Comparison of ENCODE assay signal across 1 cellular context in genomic region chr3:17742092-17742836, GRCh38.
TF ChIP-seq lines count a peak whose summit lies in the region.

Gene TBC1D5, minus strand, starts transcription at chr3:17742631. Its CDS starts 234,061 bp downstream, at chr3:17508570.

TF ChIP-seq in HepG2, 621 proteins besides CTCF, POLR2A, EP300 and RAD21 (continued from another document and continues in another):
- peak; percentile 95; the same call in 1 of the 2 replicates for TF ChIP-seq ZFP91 (CRISPR knock-in tag; IDR thresholded peaks at IDR 0.05; ENCODE audit: borderline replicate concordance)
- no peak for TF ChIP-seq GPBP1L1 (CRISPR knock-in tag; IDR thresholded peaks at IDR 0.05)
- peak; percentile 78; the same call in 1 of the 2 replicates for TF ChIP-seq ZNF431 (CRISPR knock-in tag; IDR thresholded peaks at IDR 0.05; ENCODE audit: borderline replicate concordance, low read depth)
- peak; percentile 63; the same call in 1 of the 2 replicates for TF ChIP-seq SIN3A (IDR thresholded peaks at IDR 0.05; ENCODE audit: borderline replicate concordance, low read depth, low read length)
- peak; percentile 74; the same call in 1 of the 2 replicates for TF ChIP-seq ZNF296 (CRISPR knock-in tag; conservative IDR thresholded peaks at IDR 0.05)
- TF ChIP-seq HOXD1 (CRISPR knock-in tag; IDR thresholded peaks at IDR 0.05): 0 out of 2 replicates have a peak, but pooled peaks have one; percentile 35
- peak; percentile 71; the same call in 1 of the 2 replicates for TF ChIP-seq SPEN (CRISPR knock-in tag; IDR thresholded peaks at IDR 0.05; ENCODE audit: low read depth)
- 0 out of 2 replicates have a peak, but pooled peaks have one; percentile 57 for TF ChIP-seq ZNF235 (CRISPR knock-in tag; IDR thresholded peaks at IDR 0.05; ENCODE audit: borderline replicate concordance)
- peak; percentile 42 for TF ChIP-seq SAP130 (CRISPR knock-in tag; IDR thresholded peaks at IDR 0.05; ENCODE audit: low read depth)
- no peak for TF ChIP-seq IKZF4 (CRISPR knock-in tag; IDR thresholded peaks at IDR 0.05; ENCODE audit: borderline replicate concordance, low read depth, not compliant biosample characterization)
- peak; percentile 100 for TF ChIP-seq HINFP (CRISPR knock-in tag; IDR thresholded peaks at IDR 0.05; ENCODE audit: low read depth)
- 0 out of 2 replicates have a peak, but pooled peaks have one; percentile 36 for TF ChIP-seq BRD4 (CRISPR knock-in tag; IDR thresholded peaks at IDR 0.05)
- peak; percentile 19; the same call in 1 of the 2 replicates for TF ChIP-seq RXRA (CRISPR knock-in tag; IDR thresholded peaks at IDR 0.05)
- TF ChIP-seq MNT (IDR thresholded peaks at IDR 0.05): peak; percentile 22; the same call in 1 of the 2 replicates
- peak; percentile 68 for TF ChIP-seq HIVEP1 (CRISPR knock-in tag; IDR thresholded peaks at IDR 0.05)
- TF ChIP-seq ZNF382 (CRISPR knock-in tag; IDR thresholded peaks at IDR 0.05; ENCODE audit: borderline replicate concordance): no peak
- peak; percentile 86; the same call in 1 of the 2 replicates for TF ChIP-seq HES4 (CRISPR knock-in tag; IDR thresholded peaks at IDR 0.05; ENCODE audit: borderline replicate concordance)
- no peak; the same call in 1 of the 2 replicates for TF ChIP-seq ZNF567 (CRISPR knock-in tag; IDR thresholded peaks at IDR 0.05; ENCODE audit: borderline replicate concordance)
- TF ChIP-seq YEATS4 (CRISPR knock-in tag; IDR thresholded peaks at IDR 0.05; ENCODE audit: borderline replicate concordance): peak; percentile 86
- peak; percentile 15; the same call in 1 of the 2 replicates for TF ChIP-seq KDM2A (CRISPR knock-in tag; IDR thresholded peaks at IDR 0.05; ENCODE audit: borderline replicate concordance, low read depth)
- peak; percentile 67; the same call in 1 of the 2 replicates for TF ChIP-seq ZNF333 (CRISPR knock-in tag; IDR thresholded peaks at IDR 0.05; ENCODE audit: borderline replicate concordance)
- no peak for TF ChIP-seq NONO (IDR thresholded peaks at IDR 0.05)
- peak; percentile 83 for TF ChIP-seq NONO (CRISPR knock-in tag; conservative IDR thresholded peaks at IDR 0.05)
- peak; percentile 95 for TF ChIP-seq ZNF687 (CRISPR knock-in tag; IDR thresholded peaks at IDR 0.05)
- peak; percentile 70; the same call in 1 of the 2 replicates for TF ChIP-seq RAD51 (IDR thresholded peaks at IDR 0.05; ENCODE audit: borderline replicate concordance)
- TF ChIP-seq ZNF616 (CRISPR knock-in tag; IDR thresholded peaks at IDR 0.05; ENCODE audit: low read depth): peak; percentile 78
- peak; percentile 87 for TF ChIP-seq TBX2 (CRISPR knock-in tag; IDR thresholded peaks at IDR 0.05; ENCODE audit: borderline replicate concordance)
- TF ChIP-seq SNAI1 (CRISPR knock-in tag; IDR thresholded peaks at IDR 0.05; ENCODE audit: borderline replicate concordance): no peak
- TF ChIP-seq DMAP1 (CRISPR knock-in tag; IDR thresholded peaks at IDR 0.05): peak; percentile 74; the same call in 1 of the 2 replicates
- TF ChIP-seq ZNF354B (CRISPR knock-in tag; IDR thresholded peaks at IDR 0.05): peak; percentile 73; the same call in 1 of the 2 replicates
- peak; percentile 36; the same call in 1 of the 2 replicates for TF ChIP-seq MLX (CRISPR knock-in tag; IDR thresholded peaks at IDR 0.05)
- peak; percentile 9; the same call in 1 of the 2 replicates for TF ChIP-seq SP5 (CRISPR knock-in tag; IDR thresholded peaks at IDR 0.05; ENCODE audit: borderline replicate concordance, low read depth)
- TF ChIP-seq ZNF362 (CRISPR knock-in tag; IDR thresholded peaks at IDR 0.05; ENCODE audit: borderline replicate concordance): no peak
- TF ChIP-seq E2F5 (CRISPR knock-in tag; conservative IDR thresholded peaks at IDR 0.05): peak; percentile 26; the same call in 1 of the 2 replicates
- TF ChIP-seq TFE3 (CRISPR knock-in tag; IDR thresholded peaks at IDR 0.05): peak; percentile 50; the same call in 1 of the 2 replicates
- no peak; the same call in 1 of the 2 replicates for TF ChIP-seq ZBTB7B (CRISPR knock-in tag; IDR thresholded peaks at IDR 0.05)
- peak; percentile 48; the same call in 1 of the 2 replicates for TF ChIP-seq ZNF160 (CRISPR knock-in tag; IDR thresholded peaks at IDR 0.05)
- peak; percentile 55; the same call in 1 of the 2 replicates for TF ChIP-seq ZFP90 (CRISPR knock-in tag; IDR thresholded peaks at IDR 0.05; ENCODE audit: borderline replicate concordance)
- peak; percentile 72; the same call in 1 of the 2 replicates for TF ChIP-seq HOXA3 (CRISPR knock-in tag; IDR thresholded peaks at IDR 0.05)
- TF ChIP-seq ZNF800 (CRISPR knock-in tag; IDR thresholded peaks at IDR 0.05): peak; percentile 70
- TF ChIP-seq ZNF264 (CRISPR knock-in tag; IDR thresholded peaks at IDR 0.05): peak; percentile 73; the same call in 1 of the 2 replicates
- 0 out of 2 replicates have a peak, but pooled peaks have one; percentile 62 for TF ChIP-seq KMT2B (CRISPR knock-in tag; IDR thresholded peaks at IDR 0.05)
- TF ChIP-seq SNAPC2 (CRISPR knock-in tag; IDR thresholded peaks at IDR 0.05): peak; percentile 86
- peak; percentile 73; the same call in 1 of the 2 replicates for TF ChIP-seq NR0B2 (CRISPR knock-in tag; IDR thresholded peaks at IDR 0.05)
